ENCODE assay signal across 1 cellular context in genomic region chr10:93715345-93715744, GRCh38.
TF ChIP-seq lines count a peak whose summit lies in the region.

No MANE protein-coding gene starts in this region.

TF ChIP-seq in GM12878, 131 proteins besides CTCF, POLR2A, EP300 and RAD21 (continued from another document and continues in another):
- TF ChIP-seq CUX1 (IDR thresholded peaks at IDR 0.05; ENCODE audit: insufficient replicate concordance, low read depth, low read length) (no peak), SMARCA5 (IDR thresholded peaks at IDR 0.05) (no peak), CHD2 (IDR thresholded peaks at IDR 0.05; ENCODE audit: borderline replicate concordance, low read depth, low read length) (peak; percentile 56; the same call in 1 of the 2 replicates), RCOR1 (conservative IDR thresholded peaks at IDR 0.05; ENCODE audit: low read depth, low read length) (no peak), ZNF274 (IDR thresholded peaks at IDR 0.05; ENCODE audit: insufficient read depth, insufficient read length) (no peak), IRF5 (IDR thresholded peaks at IDR 0.05; ENCODE audit: borderline replicate concordance) (peak; percentile 38; the same call in 1 of the 2 replicates), SMC3 (IDR thresholded peaks at IDR 0.05; ENCODE audit: borderline replicate concordance, low read length) (no peak; the same call in 1 of the 2 replicates), MTA2 (IDR thresholded peaks at IDR 0.05; ENCODE audit: low read depth) (peak; percentile 93), ZZZ3 (IDR thresholded peaks at IDR 0.05; ENCODE audit: control insufficient read depth, insufficient read length, low read depth) (no peak), MAX (IDR thresholded peaks at IDR 0.05; ENCODE audit: low read depth, low read length) (no peak), SMAD1 (IDR thresholded peaks at IDR 0.05; ENCODE audit: low read depth, partially characterized antibody) (peak; percentile 71), MXI1 (IDR thresholded peaks at IDR 0.05; ENCODE audit: low read depth, low read length) (no peak), SREBF1 (IDR thresholded peaks at IDR 0.05; ENCODE audit: low read length) (no peak), HCFC1 (IDR thresholded peaks at IDR 0.05; ENCODE audit: low read length) (no peak), NBN (IDR thresholded peaks at IDR 0.05) (peak; percentile 96), USF2 (IDR thresholded peaks at IDR 0.05; ENCODE audit: borderline replicate concordance, low read depth, low read length) (no peak), GABPA (IDR thresholded peaks at IDR 0.05; ENCODE audit: low read depth) (no peak), ZNF384 (IDR thresholded peaks at IDR 0.05; ENCODE audit: borderline replicate concordance, low read depth, low read length) (no peak), IRF4 (IDR thresholded peaks at IDR 0.05; ENCODE audit: low read depth, low read length) (peak; percentile 95), PML (IDR thresholded peaks at IDR 0.05; ENCODE audit: low read length) (no peak), ATF2 (IDR thresholded peaks at IDR 0.05; ENCODE audit: low read length) (peak; percentile 62), TCF3 (IDR thresholded peaks at IDR 0.05; ENCODE audit: borderline replicate concordance, insufficient read depth, low read depth, low read length) (no peak), SIX5 (IDR thresholded peaks at IDR 0.05; ENCODE audit: low read depth, low read length, severe bottlenecking) (no peak), BCL11A (IDR thresholded peaks at IDR 0.05; ENCODE audit: low read depth, low read length) (peak; percentile 80), MTA3 (IDR thresholded peaks at IDR 0.05; ENCODE audit: borderline replicate concordance, low read length) (no peak), POLR2AphosphoS2 (IDR thresholded peaks at IDR 0.05; ENCODE audit: low read depth, low read length) (no peak), ZNF622 (IDR thresholded peaks at IDR 0.05) (no peak), CBX5 (IDR thresholded peaks at IDR 0.05; ENCODE audit: low read depth) (no peak), NR2F1 (conservative IDR thresholded peaks at IDR 0.05) (no peak; the same call in 1 of the 2 replicates), ZNF592 (IDR thresholded peaks at IDR 0.05) (peak; percentile 79; the same call in 1 of the 2 replicates), KAT2A (conservative IDR thresholded peaks at IDR 0.05; ENCODE audit: control insufficient read depth, low read depth, low read length) (no peak), PAX8 (IDR thresholded peaks at IDR 0.05) (no peak), MEF2B (IDR thresholded peaks at IDR 0.05; ENCODE audit: partially characterized antibody, poor library complexity, severe bottlenecking) (peak; percentile 43), YY1 (IDR thresholded peaks at IDR 0.05; ENCODE audit: low read depth, low read length) (no peak), SPI1 (IDR thresholded peaks at IDR 0.05; ENCODE audit: borderline replicate concordance, insufficient read depth, low read depth, low read length) (peak; percentile 94), FOS (IDR thresholded peaks at IDR 0.05; ENCODE audit: borderline replicate concordance, extremely low read depth, insufficient read length) (no peak), ZBTB33 (IDR thresholded peaks at IDR 0.05) (no peak), JUND (IDR thresholded peaks at IDR 0.05; ENCODE audit: low read depth, low read length) (peak; percentile 49; the same call in 1 of the 2 replicates), TBL1XR1 (IDR thresholded peaks at IDR 0.05; ENCODE audit: low read depth, low read length) (0 out of 2 replicates have a peak, but pooled peaks have one; percentile 22), NKRF (conservative IDR thresholded peaks at IDR 0.05) (no peak), CBX3 (IDR thresholded peaks at IDR 0.05; ENCODE audit: borderline replicate concordance, low read depth) (no peak), E4F1 (IDR thresholded peaks at IDR 0.05; ENCODE audit: borderline replicate concordance, partially characterized antibody) (no peak)
